Comparison of ENCODE assay signal across 1 cellular context in genomic region chr1:154870117-154870571, GRCh38.
A peak's percentile ranks its signal among the peaks of the same experiment; 100 is the strongest.
TF ChIP-seq lines count a peak whose summit lies in the region.

KCNN3 (minus strand) TSS chr1:154870281; CDS start chr1:154869964, 317 bp downstream.

TF ChIP-seq in GM12878, 131 proteins besides CTCF, POLR2A, EP300 and RAD21 (continued from another document):
- TF ChIP-seq ZBTB11 (CRISPR knock-in tag; IDR thresholded peaks at IDR 0.05) (no peak), ZZZ3 (IDR thresholded peaks at IDR 0.05; ENCODE audit: control insufficient read depth, insufficient read length, low read depth) (no peak), JUND (IDR thresholded peaks at IDR 0.05; ENCODE audit: low read depth, low read length) (0 out of 2 replicates have a peak, but pooled peaks have one; percentile 13), SRF (IDR thresholded peaks at IDR 0.05; ENCODE audit: low read depth in 2 of 2, low read length in 2 of 2) (0 out of 4 replicates have a peak, but pooled peaks of 1 of the 2 experiments have one; percentile 18), HCFC1 (IDR thresholded peaks at IDR 0.05; ENCODE audit: low read length) (peak; percentile 88), SIX5 (IDR thresholded peaks at IDR 0.05; ENCODE audit: low read depth, low read length, severe bottlenecking) (peak; percentile 80), POU2F2 (IDR thresholded peaks at IDR 0.05; ENCODE audit: borderline replicate concordance, low read depth, low read length) (peak; percentile 47; the same call in 2 of the 3 replicates), MYB (IDR thresholded peaks at IDR 0.05; ENCODE audit: borderline replicate concordance, low read depth, low read length) (no peak), POLR2AphosphoS2 (IDR thresholded peaks at IDR 0.05; ENCODE audit: low read depth, low read length) (peak; percentile 68; the same call in 1 of the 2 replicates), CUX1 (IDR thresholded peaks at IDR 0.05; ENCODE audit: insufficient replicate concordance, low read depth, low read length) (no peak), MXI1 (IDR thresholded peaks at IDR 0.05; ENCODE audit: low read depth, low read length) (peak; percentile 46; the same call in 1 of the 2 replicates), IKZF1 (conservative IDR thresholded peaks at IDR 0.05) (peak; percentile 41), RAD51 (IDR thresholded peaks at IDR 0.05) (no peak), WRNIP1 (IDR thresholded peaks at IDR 0.05; ENCODE audit: borderline replicate concordance, low read depth, low read length) (no peak), NFYA (IDR thresholded peaks at IDR 0.05; ENCODE audit: borderline replicate concordance, low read depth, low read length) (no peak), PKNOX1 (IDR thresholded peaks at IDR 0.05) (peak; percentile 31; the same call in 1 of the 2 replicates), CREM (IDR thresholded peaks at IDR 0.05; ENCODE audit: low read depth) (peak; percentile 70), SREBF1 (IDR thresholded peaks at IDR 0.05; ENCODE audit: low read length) (0 out of 2 replicates have a peak, but pooled peaks have one; percentile 31)
- TF ChIP-seq, protein P1, sequence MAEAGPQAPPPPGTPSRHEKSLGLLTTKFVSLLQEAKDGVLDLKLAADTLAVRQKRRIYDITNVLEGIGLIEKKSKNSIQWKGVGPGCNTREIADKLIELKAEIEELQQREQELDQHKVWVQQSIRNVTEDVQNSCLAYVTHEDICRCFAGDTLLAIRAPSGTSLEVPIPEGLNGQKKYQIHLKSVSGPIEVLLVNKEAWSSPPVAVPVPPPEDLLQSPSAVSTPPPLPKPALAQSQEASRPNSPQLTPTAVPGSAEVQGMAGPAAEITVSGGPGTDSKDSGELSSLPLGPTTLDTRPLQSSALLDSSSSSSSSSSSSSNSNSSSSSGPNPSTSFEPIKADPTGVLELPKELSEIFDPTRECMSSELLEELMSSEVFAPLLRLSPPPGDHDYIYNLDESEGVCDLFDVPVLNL (IDR thresholded peaks at IDR 0.05; ENCODE audit: low read depth, low read length): 0 out of 2 replicates have a peak, but pooled peaks have one; percentile 30
- TF ChIP-seq, protein P2, sequence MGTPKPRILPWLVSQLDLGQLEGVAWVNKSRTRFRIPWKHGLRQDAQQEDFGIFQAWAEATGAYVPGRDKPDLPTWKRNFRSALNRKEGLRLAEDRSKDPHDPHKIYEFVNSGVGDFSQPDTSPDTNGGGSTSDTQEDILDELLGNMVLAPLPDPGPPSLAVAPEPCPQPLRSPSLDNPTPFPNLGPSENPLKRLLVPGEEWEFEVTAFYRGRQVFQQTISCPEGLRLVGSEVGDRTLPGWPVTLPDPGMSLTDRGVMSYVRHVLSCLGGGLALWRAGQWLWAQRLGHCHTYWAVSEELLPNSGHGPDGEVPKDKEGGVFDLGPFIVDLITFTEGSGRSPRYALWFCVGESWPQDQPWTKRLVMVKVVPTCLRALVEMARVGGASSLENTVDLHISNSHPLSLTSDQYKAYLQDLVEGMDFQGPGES (IDR thresholded peaks at IDR 0.05): peak; percentile 7; the same call in 1 of the 2 replicates
- TF ChIP-seq, protein P3, sequence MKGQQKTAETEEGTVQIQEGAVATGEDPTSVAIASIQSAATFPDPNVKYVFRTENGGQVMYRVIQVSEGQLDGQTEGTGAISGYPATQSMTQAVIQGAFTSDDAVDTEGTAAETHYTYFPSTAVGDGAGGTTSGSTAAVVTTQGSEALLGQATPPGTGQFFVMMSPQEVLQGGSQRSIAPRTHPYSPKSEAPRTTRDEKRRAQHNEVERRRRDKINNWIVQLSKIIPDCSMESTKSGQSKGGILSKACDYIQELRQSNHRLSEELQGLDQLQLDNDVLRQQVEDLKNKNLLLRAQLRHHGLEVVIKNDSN (IDR thresholded peaks at IDR 0.05; ENCODE audit: borderline replicate concordance, extremely low read length, insufficient read depth, low read depth, low read length): no peak
TF ChIP-seq in GM12878: peak in this region for 19.
